In the genomic region with DNA sequence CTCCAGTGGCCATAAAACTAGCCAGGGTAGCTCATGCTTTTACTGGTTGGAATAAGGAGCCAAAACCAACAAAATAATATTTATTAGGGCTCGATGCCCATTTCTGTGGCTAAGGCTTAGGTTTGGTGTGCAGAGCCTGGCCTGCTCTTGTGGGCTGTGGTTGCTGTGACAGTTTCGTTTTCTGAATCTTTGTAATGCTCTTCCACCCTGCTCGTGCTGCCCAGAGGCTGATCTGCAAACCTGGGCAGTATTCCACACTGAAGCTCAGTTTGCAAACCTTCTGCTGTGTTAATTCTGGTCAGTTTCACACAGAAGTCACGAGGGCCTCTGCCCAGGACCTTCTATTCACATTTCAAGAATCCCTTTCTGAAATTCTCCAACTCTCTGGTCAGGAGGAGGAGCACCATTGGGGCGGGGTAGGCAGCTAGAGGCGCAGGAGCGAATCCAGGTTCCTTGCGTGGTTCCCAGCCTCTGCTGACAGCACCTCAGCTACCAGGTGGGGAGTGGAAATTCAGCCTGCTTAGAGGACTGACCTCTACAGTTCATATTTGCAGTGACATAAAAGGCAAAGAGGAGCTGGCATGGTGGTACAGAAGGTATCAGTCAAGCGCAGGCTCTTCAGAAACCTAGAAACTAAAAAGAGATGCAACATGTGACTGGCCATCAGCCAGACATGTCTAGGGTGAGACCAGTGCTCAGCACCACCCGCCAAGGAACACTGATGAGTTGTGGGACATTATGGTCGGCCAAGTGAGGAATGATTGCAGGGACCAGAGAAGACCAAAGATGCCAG, we compare ENCODE assay signal across 9 cellular contexts. TPM values are rescaled to one million over a fixed set of nuclear protein-coding genes. Genes with fewer than 3 reads are reported as not detected.
A peak's percentile ranks its signal among the peaks of the same experiment; 100 is the strongest.
DNase-seq lines count a peak whose midpoint lies in the region; ATAC-seq and TF ChIP-seq lines count a peak whose summit lies in the region.
"Had no signal": no experiment of that assay in that cellular context is flagged by ENCODE, and none has a peak within 500 bp of the region (broad histone marks: within the 10 kb centered on the region; RNA-seq: fewer than 3 reads in every experiment).

No MANE protein-coding gene starts in this region.

- H3K4me3 ChIP-seq in lung = no peak overlapping the region

- H3K4me1 ChIP-seq in lung (ENCODE audit: control insufficient read depth in 2 of 2, insufficient read depth in 2 of 2, low read length in 2 of 2) = peaks cover 0 to 7% of the 10 kb centered on the region in 2 donors

- no peaks in the 10 kb centered on the region for H3K9me3 ChIP-seq in lung (ENCODE audit: control insufficient read depth in 2 of 2, insufficient read depth in 1 of 2, low read length in 1 of 2)

- WGBS in lung, 2 donors = 72 to 89% methylated on average over 11 of the region's 11 CpGs

- no peak overlapping the region for H3K27ac ChIP-seq in lung (ENCODE audit: low read depth in 1 of 2, low read length in 1 of 2)

- no peak for TF ChIP-seq CTCF in lung (IDR thresholded peaks at IDR 0.05; ENCODE audit: control extremely low read depth, extremely low read depth)

- H3K36me3 ChIP-seq in lung (ENCODE audit: control insufficient read depth in 2 of 2, insufficient read depth in 2 of 2, low read length in 2 of 2) = peaks cover 0 to 15% of the 10 kb centered on the region in 2 donors

- no peaks in the 10 kb centered on the region for H3K27me3 ChIP-seq in lung (ENCODE audit: control insufficient read depth, insufficient read depth)

- ATAC-seq in GM21619 (IDR thresholded peaks at IDR 0.05; ENCODE audit: unreplicated experiment) = peak; percentile 52
- peak; percentile 30 for ATAC-seq in lung (ENCODE audit: insufficient read depth, low FRiP score)
- no peak for ATAC-seq in HG03280 (IDR thresholded peaks at IDR 0.05; ENCODE audit: unreplicated experiment)

- DNase-seq in Daoy (ENCODE audit: low read depth) (peak; percentile 80), astrocyte of the hippocampus (ENCODE audit: low read depth, low spot score) (peak; percentile 95), lung (ENCODE audit: low spot score) (no peak), mucosa of gallbladder (ENCODE audit: low spot score) (no peak), DMS153 (lab: John Stamatoyannopoulos, UW) (no peak), nucleus accumbens (lab: John Stamatoyannopoulos, UW) (no peak)

RNA-seq across cellular contexts. Expression of gene C20orf144, which starts 14.3 kb away (rescaled TPM):
- not detected in 2 replicates for total RNA-seq in Daoy (2014; rRNA removed; shearing (Covaris generic))
- total RNA-seq in lung = under 1 TPM in 1 of 2 donors, not detected in 1; 0.31 TPM
- under 1 TPM; 0.05 to 0.08 TPM for polyA plus RNA-seq in lung
- total RNA-seq in mucosa of gallbladder = 0.09 TPM
- total RNA-seq: lower leg skin had no signal

RNA-seq across cellular contexts. Expression of gene ACTL10, which starts 18.9 kb away (rescaled TPM):
- total RNA-seq in Daoy (2014; rRNA removed; shearing (Covaris generic)) = 0.06 and 0.18 TPM in 2 replicates
- 1 to 10 TPM in 1 of 2 donors, under 1 TPM in 1; 0.26 to 3.4 TPM for total RNA-seq in lung
- 1 to 10 TPM; 1.3 to 3.1 TPM for polyA plus RNA-seq in lung
- total RNA-seq in mucosa of gallbladder = 4.8 TPM

RNA-seq across cellular contexts. Expression of gene NECAB3, which starts 26.4 kb away (rescaled TPM):
- 11.5 and 17.3 TPM in 2 replicates for total RNA-seq in Daoy (2014; rRNA removed; shearing (Covaris generic))
- total RNA-seq in lung = 100 to 1,000 TPM in 1 of 2 donors, 10 to 100 TPM in 1; 63.5 to 127 TPM
- 10 to 100 TPM; 21.2 to 80.8 TPM for polyA plus RNA-seq in lung
- 37.3 TPM for total RNA-seq in mucosa of gallbladder

RNA-seq across cellular contexts. Expression of gene E2F1, which starts 38.4 kb away (rescaled TPM):
- total RNA-seq in Daoy (2014; rRNA removed; shearing (Covaris generic)) = 20.7 and 23.9 TPM in 2 replicates
- total RNA-seq in lung (10 to 100 TPM in 1 of 2 donors, 1 to 10 TPM in 1; 6.4 to 10.9 TPM), mucosa of gallbladder (2.3 TPM)
- polyA plus RNA-seq in lung = 10 to 100 TPM in 1 of 2 donors, 1 to 10 TPM in 1; 4.2 to 10.7 TPM

Comparison
In these comparisons a context has a peak if more than half of its experiments do, and no peak if none do; other contexts are left out.
1. DNase-seq: peak in Daoy (single experiment) and astrocyte of the hippocampus (single experiment); none in lung (single experiment), mucosa of gallbladder (single experiment), DMS153 (single experiment) and nucleus accumbens (0 of 56).